8 cellular contexts compared by ENCODE assay signal in genomic region chr11:57324154-57324885, GRCh38. TPM values are rescaled to one million over a fixed set of nuclear protein-coding genes. Genes with fewer than 3 reads are reported as not detected.
A peak's percentile ranks its signal among the peaks of the same experiment; 100 is the strongest.
DNase-seq lines count a peak whose midpoint lies in the region; ATAC-seq and TF ChIP-seq lines count a peak whose summit lies in the region.

No MANE protein-coding gene starts in this region.

- H3K27ac Mint-ChIP-seq in activated naive CD8-positive, alpha-beta T cell treated with anti-CD3 and anti-CD28 coated beads, Interleukin-2, amount 50 U/mL, for 24 hours = peak overlapping the region; percentile 60

- no peaks in the 10 kb centered on the region for H3K9me3 ChIP-seq in right atrium auricular region

- DNase-seq in AG09309 (ENCODE audit: low read depth) = no peak
- DNase-seq in NCI-H2171 (lab: John Stamatoyannopoulos, UW) = peak; percentile 68
- DNase-seq in activated naive CD8-positive, alpha-beta T cell treated with anti-CD3 and anti-CD28 coated beads, Interleukin-2, amount 50 U/mL, for 24 hours = peak; percentile 37
- DNase-seq in right atrium auricular region (ENCODE audit: low spot score) = no peak
- peak; percentile 87 for DNase-seq in retina

- peak overlapping the region; percentile 90 to 94 for H3K27ac ChIP-seq in right atrium auricular region

- H3K4me1 Mint-ChIP-seq in activated naive CD8-positive, alpha-beta T cell treated with anti-CD3 and anti-CD28 coated beads, Interleukin-2, amount 50 U/mL, for 24 hours = peaks cover 50% of the 10 kb centered on the region

- H3K9me3 Mint-ChIP-seq in activated naive CD8-positive, alpha-beta T cell treated with anti-CD3 and anti-CD28 coated beads, Interleukin-2, amount 50 U/mL, for 24 hours = no peaks in the 10 kb centered on the region

- peaks cover 43% of the 10 kb centered on the region for H3K36me3 ChIP-seq in right atrium auricular region

- ATAC-seq in GM18868 (IDR thresholded peaks at IDR 0.05; ENCODE audit: unreplicated experiment) (peak; percentile 5), HG02840 (IDR thresholded peaks at IDR 0.05; ENCODE audit: low FRiP score, unreplicated experiment) (no peak), HG03469 (IDR thresholded peaks at IDR 0.05; ENCODE audit: unreplicated experiment) (no peak)
- ATAC-seq in activated naive CD8-positive, alpha-beta T cell treated with anti-CD3 and anti-CD28 coated beads, Interleukin-2, amount 50 U/mL, for 24 hours = peak; percentile 8

- H3K4me3 Mint-ChIP-seq in activated naive CD8-positive, alpha-beta T cell treated with anti-CD3 and anti-CD28 coated beads, Interleukin-2, amount 50 U/mL, for 24 hours = peak overlapping the region; percentile 86

- TF ChIP-seq CTCF in AG09309 (IDR thresholded peaks at IDR 0.05; ENCODE audit: control insufficient read depth, insufficient read depth, low read depth, low read length, missing control alignments) (no peak), right atrium auricular region (IDR thresholded peaks at IDR 0.05) (no peak)

- no peaks in the 10 kb centered on the region for H3K27me3 Mint-ChIP-seq in activated naive CD8-positive, alpha-beta T cell treated with anti-CD3 and anti-CD28 coated beads, Interleukin-2, amount 50 U/mL, for 24 hours

- no peaks in the 10 kb centered on the region for H3K27me3 ChIP-seq in right atrium auricular region

- H3K4me3 ChIP-seq in AG09309 (ENCODE audit: control insufficient read depth, low read depth, low read length) = peak overlapping the region; percentile 90
- peak overlapping the region; percentile 62 to 86 for H3K4me3 ChIP-seq in right atrium auricular region

- H3K36me3 Mint-ChIP-seq in activated naive CD8-positive, alpha-beta T cell treated with anti-CD3 and anti-CD28 coated beads, Interleukin-2, amount 50 U/mL, for 24 hours (ENCODE audit: low read depth) = peaks cover 47% of the 10 kb centered on the region

- peaks cover 0 to 57% of the 10 kb centered on the region in 2 donors for H3K4me1 ChIP-seq in right atrium auricular region

RNA-seq across cellular contexts. Expression of gene TNKS1BP1, which starts 0.4 kb away (rescaled TPM):
- 10 to 100 TPM; 26.8 to 52.5 TPM for total RNA-seq in right atrium auricular region

RNA-seq across cellular contexts. Expression of gene SSRP1, which starts 11.4 kb away (rescaled TPM):
- total RNA-seq in right atrium auricular region = 10 to 100 TPM; 42.3 to 54.3 TPM

RNA-seq across cellular contexts. Expression of gene P2RX3, which starts 13.8 kb away (rescaled TPM):
- 1 to 10 TPM in 1 of 2 donors, not detected in 1; 1.4 TPM for total RNA-seq in right atrium auricular region

RNA-seq across cellular contexts. Expression of gene PRG3, which starts 56.6 kb away (rescaled TPM):
- not detected for total RNA-seq in right atrium auricular region

Comparison
In these comparisons a context has a peak if more than half of its experiments do, and no peak if none do; other contexts are left out.
1. DNase-seq: peak in NCI-H2171 (single experiment), activated naive CD8-positive, alpha-beta T cell treated with anti-CD3 and anti-CD28 coated beads, Interleukin-2, amount 50 U/mL, for 24 hours (single experiment) and retina (single experiment); none in AG09309 (single experiment) and right atrium auricular region (single experiment).
2. ATAC-seq: peak in GM18868 (single experiment) and activated naive CD8-positive, alpha-beta T cell treated with anti-CD3 and anti-CD28 coated beads, Interleukin-2, amount 50 U/mL, for 24 hours (single experiment); none in HG02840 (single experiment) and HG03469 (single experiment).